In genomic region chr10:112370424-112370819, GRCh38 we compare ENCODE assay signal across 21 cellular contexts. TPM values are rescaled to one million over a fixed set of nuclear protein-coding genes. Genes with fewer than 3 reads are reported as not detected.
"Had no signal": no experiment of that assay in that cellular context is flagged by ENCODE, and none has a peak within 500 bp of the region (broad histone marks: within the 10 kb centered on the region; RNA-seq: fewer than 3 reads in every experiment).

No MANE protein-coding gene starts in this region.

- H3K36me3 ChIP-seq: esophagus muscularis mucosa, gastroesophageal sphincter, right atrium auricular region, sigmoid colon, suprapubic skin, thyroid gland, upper lobe of left lung had no signal

- H3K4me1 ChIP-seq: sigmoid colon had no signal

- H3K4me3 ChIP-seq: dorsolateral prefrontal cortex, esophagus muscularis mucosa, gastroesophageal sphincter, hepatocyte, right atrium auricular region, sigmoid colon, skin epidermis, suprapubic skin, thyroid gland, upper lobe of left lung had no signal

- H3K27ac ChIP-seq: dorsolateral prefrontal cortex, epithelial cell of prostate, esophagus muscularis mucosa, gastroesophageal sphincter, hepatocyte, right atrium auricular region, sigmoid colon, suprapubic skin, thyroid gland had no signal

- H3K36me3 Mint-ChIP-seq: naive thymus-derived CD8-positive, alpha-beta T cell had no signal

- H3K27me3 Mint-ChIP-seq: naive thymus-derived CD8-positive, alpha-beta T cell had no signal

- ATAC-seq: gastroesophageal sphincter; left colon; left ventricle myocardium superior; naive thymus-derived CD8-positive, alpha-beta T cell; stimulated activated naive CD8-positive, alpha-beta T cell treated with anti-CD3 and anti-CD28 coated beads, Interleukin-15, Interleukin-2, amounts not matched to agents 100 U/mL and 50 U/mL, for 24 hours had no signal

- DNase-seq: cortex of kidney; dorsolateral prefrontal cortex; effector CD8-positive, alpha-beta T cell; glutamatergic neuron; left ventricle myocardium superior; naive thymus-derived CD8-positive, alpha-beta T cell; posterior cingulate gyrus; sigmoid colon; stimulated activated CD4-positive, alpha-beta T cell treated with anti-CD3 and anti-CD28 coated beads, Interleukin-12 subunit alpha, Interleukin-12 subunit beta, amount 100 ng/mL, for 4 hours; stimulated activated naive CD8-positive, alpha-beta T cell treated with anti-CD3 and anti-CD28 coated beads, Interleukin-15, Interleukin-2, amounts not matched to agents 100 U/mL and 50 U/mL, for 24 hours; thyroid gland had no signal

- H3K9me3 ChIP-seq: esophagus muscularis mucosa, gastroesophageal sphincter, right atrium auricular region, sigmoid colon, suprapubic skin, thyroid gland, upper lobe of left lung had no signal

- H3K27me3 ChIP-seq: gastroesophageal sphincter, hepatocyte, right atrium auricular region, sigmoid colon, suprapubic skin, thyroid gland, upper lobe of left lung had no signal

RNA-seq across cellular contexts. Expression of gene ACSL5, which starts 3.5 kb away (rescaled TPM):
- polyA plus RNA-seq: neural cell had no signal
